Comparison of ENCODE assay signal across 8 cellular contexts in the genomic region with DNA sequence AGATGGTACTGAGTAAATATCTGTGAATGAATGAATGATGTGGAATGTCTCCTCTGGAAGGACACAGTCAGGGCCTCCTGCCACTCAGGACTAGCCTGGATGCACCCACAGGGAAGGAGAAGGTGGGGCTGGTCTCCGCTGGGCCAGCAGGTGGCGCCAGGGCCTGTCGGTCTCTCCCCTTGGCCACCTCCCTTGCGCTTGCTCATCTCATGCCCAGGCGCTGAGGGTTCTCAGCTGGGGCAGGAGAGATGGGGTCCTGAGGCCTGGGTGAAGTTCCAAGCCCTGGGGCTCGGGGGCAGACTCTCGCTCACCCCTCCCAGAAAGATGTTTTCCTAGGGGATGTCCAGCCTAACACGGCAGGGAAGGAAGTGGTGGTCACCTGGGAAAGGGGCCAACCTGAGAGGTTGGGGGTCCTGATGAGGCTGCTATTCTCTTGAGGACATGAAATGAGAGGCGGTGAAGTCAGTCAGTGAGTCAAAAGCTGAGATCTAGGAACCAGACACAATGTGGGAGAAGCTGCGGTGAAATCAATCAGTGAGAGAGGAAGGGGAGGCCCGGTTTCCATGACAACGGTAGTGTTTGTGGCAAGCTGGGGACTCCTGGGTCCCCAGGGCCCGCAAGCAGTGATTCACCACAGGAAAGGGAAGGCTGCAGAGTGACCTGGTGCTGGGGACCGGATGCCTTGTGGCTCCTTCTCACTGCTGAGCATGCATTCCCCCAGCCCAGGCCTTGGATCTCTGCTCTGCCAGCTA. TPM values are rescaled to one million over a fixed set of nuclear protein-coding genes. Genes with fewer than 3 reads are reported as not detected.
DNase-seq lines count a peak whose midpoint lies in the region; ATAC-seq and FAIRE-seq lines count a peak whose summit lies in the region.

No MANE protein-coding gene starts in this region.

- H3K27ac ChIP-seq in skeletal muscle tissue (ENCODE audit: low read depth, low read length): peak overlapping the region; percentile 78

- H3K9me3 ChIP-seq in skeletal muscle tissue (ENCODE audit: control insufficient read depth in 3 of 3, low read length in 3 of 3): no peaks in the 10 kb centered on the region

- no peaks in the 10 kb centered on the region for H3K27me3 ChIP-seq in skeletal muscle tissue (ENCODE audit: control insufficient read depth in 3 of 3, insufficient read depth in 3 of 3, low read length in 3 of 3)

- peak overlapping the region; percentile 44 to 66 (median 58) for H3K9ac ChIP-seq in skeletal muscle tissue (ENCODE audit: low read depth in 1 of 3, low read length in 3 of 3)

- peak overlapping the region in 1 of 3 donors; percentile 45 for H3K4me3 ChIP-seq in skeletal muscle tissue (ENCODE audit: low read length in 3 of 3)

- peaks cover 18 to 23% (median 19%) of the 10 kb centered on the region in 3 donors for H3K4me1 ChIP-seq in skeletal muscle tissue (ENCODE audit: control insufficient read depth in 3 of 3, insufficient read depth in 3 of 3, low read length in 3 of 3)

- ATAC-seq in GM18499 (IDR thresholded peaks at IDR 0.05; ENCODE audit: insufficient read depth, unreplicated experiment) (peak; percentile 38), HG02884 (IDR thresholded peaks at IDR 0.05; ENCODE audit: unreplicated experiment) (peak; percentile 55), GM19328 (IDR thresholded peaks at IDR 0.05; ENCODE audit: unreplicated experiment) (no peak)

- peak; percentile 68 for FAIRE-seq in TTC549 (lab: Jason Lieb, UNC)

- DNase-seq in NCI-H187 (lab: John Stamatoyannopoulos, UW): peak; percentile 65 to 79
- DNase-seq in astrocyte of the hippocampus (ENCODE audit: low read depth, low spot score): peak; percentile 94
- DNase-seq in hippocampal formation (lab: John Stamatoyannopoulos, UW): peak; percentile 78 to 87

- no peaks in the 10 kb centered on the region for H3K36me3 ChIP-seq in skeletal muscle tissue (ENCODE audit: control insufficient read depth in 3 of 3, insufficient read depth in 3 of 3, low read length in 3 of 3)

RNA-seq across cellular contexts. Expression of gene MEX3A, which starts 14.6 kb away (rescaled TPM):
- total RNA-seq in skeletal muscle tissue: 6.8 TPM

RNA-seq across cellular contexts. Expression of gene LMNA, which starts 17.7 kb away (rescaled TPM):
- 399 TPM for total RNA-seq in skeletal muscle tissue

RNA-seq across cellular contexts. Expression of gene RAB25, which starts 35.9 kb away (rescaled TPM):
- total RNA-seq in skeletal muscle tissue: not detected

RNA-seq across cellular contexts. Expression of gene LAMTOR2, which starts 42.2 kb away (rescaled TPM):
- 35.0 TPM for total RNA-seq in skeletal muscle tissue

RNA-seq across cellular contexts. Expression of gene UBQLN4, which starts 43.2 kb away (rescaled TPM):
- 15.7 TPM for total RNA-seq in skeletal muscle tissue
